8 cellular contexts compared by ENCODE assay signal in genomic region chr22:36977401-36977861, GRCh38.
DNase-seq lines count a peak whose midpoint lies in the region; ATAC-seq and TF ChIP-seq lines count a peak whose summit lies in the region.

No MANE protein-coding gene starts in this region.

- peaks cover 10% of the 10 kb centered on the region for H3K4me1 Mint-ChIP-seq in activated naive CD8-positive, alpha-beta T cell treated with anti-CD3 and anti-CD28 coated beads, Interleukin-2, amount 50 U/mL, for 24 hours

- H3K27ac Mint-ChIP-seq in activated naive CD8-positive, alpha-beta T cell treated with anti-CD3 and anti-CD28 coated beads, Interleukin-2, amount 50 U/mL, for 24 hours: peak overlapping the region; percentile 88

- H3K4me3 ChIP-seq in HFF-Myc (replicated peaks; ENCODE audit: low read depth, low read length): peak overlapping the region; percentile 37

- peak; percentile 60 for DNase-seq in DMS153 (lab: John Stamatoyannopoulos, UW)
- DNase-seq in HFF-Myc (ENCODE audit: extremely low read depth, low read depth): no peak
- peak; percentile 35 for DNase-seq in SW480 (ENCODE audit: low spot score)
- DNase-seq in activated naive CD8-positive, alpha-beta T cell treated with anti-CD3 and anti-CD28 coated beads, Interleukin-2, amount 50 U/mL, for 24 hours: peak; percentile 88
- DNase-seq in iPS-NIHi11 (ENCODE audit: low spot score): peak; percentile 83
- peak; percentile 61 to 74 (median 72) for DNase-seq in stimulated activated CD4-positive, alpha-beta T cell treated with anti-CD3 and anti-CD28 coated beads, Interleukin-12 subunit alpha, Interleukin-12 subunit beta, amount 100 ng/mL, for 48 hours (ENCODE audit: low read depth in 2 of 3, low spot score in 1 of 3)
- DNase-seq in NCI-H526 treated with DMSO at 0.1 percent for 48 hours (lab: John Stamatoyannopoulos, UW): no peak

- TF ChIP-seq CTCF in HFF-Myc (IDR thresholded peaks at IDR 0.05; ENCODE audit: low read depth, low read length, missing control alignments): peak; percentile 43

- ATAC-seq in activated naive CD8-positive, alpha-beta T cell treated with anti-CD3 and anti-CD28 coated beads, Interleukin-2, amount 50 U/mL, for 24 hours: peak; percentile 98
- ATAC-seq in HG02840 (IDR thresholded peaks at IDR 0.05; ENCODE audit: low FRiP score, unreplicated experiment): no peak

- no peaks in the 10 kb centered on the region for H3K36me3 Mint-ChIP-seq in activated naive CD8-positive, alpha-beta T cell treated with anti-CD3 and anti-CD28 coated beads, Interleukin-2, amount 50 U/mL, for 24 hours (ENCODE audit: low read depth)

- H3K9me3 Mint-ChIP-seq in activated naive CD8-positive, alpha-beta T cell treated with anti-CD3 and anti-CD28 coated beads, Interleukin-2, amount 50 U/mL, for 24 hours: no peaks in the 10 kb centered on the region

- H3K27me3 Mint-ChIP-seq in activated naive CD8-positive, alpha-beta T cell treated with anti-CD3 and anti-CD28 coated beads, Interleukin-2, amount 50 U/mL, for 24 hours: no peaks in the 10 kb centered on the region

- peak overlapping the region; percentile 82 for H3K4me3 Mint-ChIP-seq in activated naive CD8-positive, alpha-beta T cell treated with anti-CD3 and anti-CD28 coated beads, Interleukin-2, amount 50 U/mL, for 24 hours

Comparison
In these comparisons a context has a peak if more than half of its experiments do, and no peak if none do; other contexts are left out.
1. DNase-seq: peak in DMS153 (single experiment), SW480 (single experiment), activated naive CD8-positive, alpha-beta T cell treated with anti-CD3 and anti-CD28 coated beads, Interleukin-2, amount 50 U/mL, for 24 hours (single experiment), iPS-NIHi11 (single experiment) and stimulated activated CD4-positive, alpha-beta T cell treated with anti-CD3 and anti-CD28 coated beads, Interleukin-12 subunit alpha, Interleukin-12 subunit beta, amount 100 ng/mL, for 48 hours (3 of 3); none in HFF-Myc (single experiment) and NCI-H526 treated with DMSO at 0.1 percent for 48 hours (single experiment).